1 cellular context compared by ENCODE assay signal in genomic region chr1:59446257-59446901, GRCh38.
TF ChIP-seq lines count a peak whose summit lies in the region.

No MANE protein-coding gene starts in this region.

TF ChIP-seq in K562, 482 proteins besides CTCF, POLR2A, EP300 and RAD21 (continued from another document and continues in another):
- TF ChIP-seq ATF3 (IDR thresholded peaks at IDR 0.05): peak; percentile 97
- 0 out of 2 replicates have a peak, but pooled peaks have one; percentile 16 for TF ChIP-seq ATF3 (CRISPR knock-in tag; conservative IDR thresholded peaks at IDR 0.05)
- TF ChIP-seq ELF2 (CRISPR knock-in tag; IDR thresholded peaks at IDR 0.05): no peak
- no peak for TF ChIP-seq CHD1 (IDR thresholded peaks at IDR 0.05; ENCODE audit: low read length)
- no peak for TF ChIP-seq ZNF217 (CRISPR knock-in tag; IDR thresholded peaks at IDR 0.05)
- no peak for TF ChIP-seq HDAC8 (tag; IDR thresholded peaks at IDR 0.05)
- no peak for TF ChIP-seq NR4A1 (CRISPR knock-in tag; IDR thresholded peaks at IDR 0.05)
- no peak for TF ChIP-seq NR4A1 (tag; IDR thresholded peaks at IDR 0.05)
- no peak for TF ChIP-seq TAF9B (IDR thresholded peaks at IDR 0.05; ENCODE audit: partially characterized antibody)
- TF ChIP-seq KAT2B (IDR thresholded peaks at IDR 0.05; ENCODE audit: low read depth, low read length): no peak
- TF ChIP-seq L3MBTL2 (IDR thresholded peaks at IDR 0.05): peak; percentile 52; the same call in 1 of the 2 replicates
- TF ChIP-seq MED1 (CRISPR knock-in tag; IDR thresholded peaks at IDR 0.05; ENCODE audit: borderline replicate concordance): no peak
- TF ChIP-seq CREBBP (IDR thresholded peaks at IDR 0.05; ENCODE audit: low read depth, low read length): no peak
- no peak for TF ChIP-seq TCF15 (CRISPR knock-in tag; IDR thresholded peaks at IDR 0.05)
- no peak for TF ChIP-seq SRF (CRISPR knock-in tag; IDR thresholded peaks at IDR 0.05)
- TF ChIP-seq PTRF (tag; IDR thresholded peaks at IDR 0.05): no peak
- TF ChIP-seq RFX1 (IDR thresholded peaks at IDR 0.05): no peak
- TF ChIP-seq RBM25 (IDR thresholded peaks at IDR 0.05; ENCODE audit: low read depth, low read length, severe bottlenecking): no peak
- TF ChIP-seq SRSF3 (IDR thresholded peaks at IDR 0.05; ENCODE audit: insufficient read depth, low read length): no peak
- no peak for TF ChIP-seq NFRKB (IDR thresholded peaks at IDR 0.05; ENCODE audit: low read depth)
- no peak for TF ChIP-seq FOXO4 (CRISPR knock-in tag; IDR thresholded peaks at IDR 0.05)
- TF ChIP-seq LEF1 (IDR thresholded peaks at IDR 0.05): no peak; the same call in 1 of the 2 replicates
- no peak for TF ChIP-seq ZNF780A (CRISPR knock-in tag; IDR thresholded peaks at IDR 0.05)
- TF ChIP-seq PTTG1 (tag; IDR thresholded peaks at IDR 0.05; ENCODE audit: low read depth): peak; percentile 40; the same call in 1 of the 2 replicates
- TF ChIP-seq MTF1 (CRISPR knock-in tag; IDR thresholded peaks at IDR 0.05; ENCODE audit: borderline replicate concordance): no peak
- no peak for TF ChIP-seq ZEB2 (IDR thresholded peaks at IDR 0.05)
- TF ChIP-seq AFF4 (CRISPR knock-in tag; IDR thresholded peaks at IDR 0.05): no peak
- no peak for TF ChIP-seq SETDB1 (IDR thresholded peaks at IDR 0.05; ENCODE audit: low read length)
- TF ChIP-seq ZNF23 (CRISPR knock-in tag; IDR thresholded peaks at IDR 0.05): no peak
- no peak for TF ChIP-seq HDGF (IDR thresholded peaks at IDR 0.05)
- no peak for TF ChIP-seq ATF6 (CRISPR knock-in tag; IDR thresholded peaks at IDR 0.05)
- no peak for TF ChIP-seq E2F4 (CRISPR knock-in tag; IDR thresholded peaks at IDR 0.05; ENCODE audit: low read depth)
- no peak for TF ChIP-seq EWSR1 (IDR thresholded peaks at IDR 0.05; ENCODE audit: borderline replicate concordance, low read depth, partially characterized antibody)
- no peak for TF ChIP-seq ZNF695 (CRISPR knock-in tag; IDR thresholded peaks at IDR 0.05)
- no peak for TF ChIP-seq STAT5A (IDR thresholded peaks at IDR 0.05; ENCODE audit: borderline replicate concordance, low read length)
- TF ChIP-seq ZNF76 (CRISPR knock-in tag; IDR thresholded peaks at IDR 0.05; ENCODE audit: borderline replicate concordance): no peak
- no peak for TF ChIP-seq HLTF (IDR thresholded peaks at IDR 0.05)
- TF ChIP-seq MLX (CRISPR knock-in tag; conservative IDR thresholded peaks at IDR 0.05): no peak
- TF ChIP-seq ZBTB7A (IDR thresholded peaks at IDR 0.05; ENCODE audit: borderline replicate concordance, control insufficient read depth, low read depth, low read length): no peak
- no peak for TF ChIP-seq TCF3 (CRISPR knock-in tag; IDR thresholded peaks at IDR 0.05)
- TF ChIP-seq NKRF (IDR thresholded peaks at IDR 0.05; ENCODE audit: borderline replicate concordance): no peak
- TF ChIP-seq ZNF280A (IDR thresholded peaks at IDR 0.05; ENCODE audit: low read depth, partially characterized antibody): no peak
- TF ChIP-seq FOXK2 (conservative IDR thresholded peaks at IDR 0.05 in 1 of 2, IDR thresholded peaks at IDR 0.05 in 1 of 2; ENCODE audit: low read depth in 2 of 2): no peak
- TF ChIP-seq SNRNP70 (optimal IDR thresholded peaks at IDR 0.05; ENCODE audit: low read depth, low read length): no peak
- no peak for TF ChIP-seq NR1H2 (CRISPR knock-in tag; IDR thresholded peaks at IDR 0.05)
- no peak for TF ChIP-seq SAFB (IDR thresholded peaks at IDR 0.05; ENCODE audit: borderline replicate concordance, low read depth, low read length)
- TF ChIP-seq CHCHD3 (CRISPR knock-in tag; IDR thresholded peaks at IDR 0.05): no peak
- TF ChIP-seq FOXP4 (CRISPR knock-in tag; IDR thresholded peaks at IDR 0.05; ENCODE audit: borderline replicate concordance): no peak
- peak; percentile 64 for TF ChIP-seq CXXC5 (CRISPR knock-in tag; IDR thresholded peaks at IDR 0.05)
- TF ChIP-seq SIX5 (IDR thresholded peaks at IDR 0.05; ENCODE audit: borderline replicate concordance in 1 of 2, insufficient read depth in 1 of 2, low read depth in 1 of 2, low read length in 2 of 2): no peak
- TF ChIP-seq RBFOX2 (IDR thresholded peaks at IDR 0.05; ENCODE audit: low read depth, low read length): no peak
- no peak for TF ChIP-seq NFIC (IDR thresholded peaks at IDR 0.05)
- TF ChIP-seq MTA1 (IDR thresholded peaks at IDR 0.05; ENCODE audit: borderline replicate concordance): no peak
- no peak for TF ChIP-seq FOXJ3 (CRISPR knock-in tag; IDR thresholded peaks at IDR 0.05)
- no peak for TF ChIP-seq MITF (IDR thresholded peaks at IDR 0.05)
- TF ChIP-seq MAFF (IDR thresholded peaks at IDR 0.05; ENCODE audit: low read length): no peak
- no peak for TF ChIP-seq FOXA1 (IDR thresholded peaks at IDR 0.05; ENCODE audit: borderline replicate concordance)
